ENCODE assay signal across 13 cellular contexts in genomic region chr16:53224932-53225533, GRCh38.
DNase-seq lines count a peak whose midpoint lies in the region; ATAC-seq, FAIRE-seq and TF ChIP-seq lines count a peak whose summit lies in the region.
"Had no signal": no experiment of that assay in that cellular context is flagged by ENCODE, and none has a peak within 500 bp of the region (broad histone marks: within the 10 kb centered on the region; RNA-seq: fewer than 3 reads in every experiment).

No MANE protein-coding gene starts in this region.

- no peak for TF ChIP-seq POLR2A in body of pancreas (IDR thresholded peaks at IDR 0.05)

- peak; percentile 51 for FAIRE-seq in RCC 7860 (lab: Jason Lieb, UNC)

- H3K9me3 ChIP-seq in cardiac muscle cell (ENCODE audit: low read depth), result no peaks in the 10 kb centered on the region
- H3K9me3 ChIP-seq in right cardiac atrium (ENCODE audit: control insufficient read depth, low read length), result no peaks in the 10 kb centered on the region
- H3K9me3 ChIP-seq in body of pancreas, result no peaks in the 10 kb centered on the region
- H3K9me3 ChIP-seq: prostate gland had no signal

- 55% methylated on average over 2 of the region's 2 CpGs for WGBS in right cardiac atrium
- 75 to 88% methylated on average over 2 of the region's 2 CpGs for WGBS in body of pancreas, 2 donors

- H3K36me3 Mint-ChIP-seq in type B pancreatic cell, result peaks cover 6% of the 10 kb centered on the region

- H3K4me1 ChIP-seq in cardiac muscle cell (ENCODE audit: low read depth) (peaks cover 5% of the 10 kb centered on the region), right cardiac atrium (ENCODE audit: control insufficient read depth, insufficient read depth, low read length) (peaks cover 5% of the 10 kb centered on the region), body of pancreas (peaks cover 20% of the 10 kb centered on the region)
- H3K4me1 ChIP-seq: prostate gland had no signal

- H3K27ac ChIP-seq in cardiac muscle cell, result peak overlapping the region; percentile 45
- no peak overlapping the region for H3K27ac ChIP-seq in right cardiac atrium (ENCODE audit: low read length)
- no peak overlapping the region for H3K27ac ChIP-seq in body of pancreas
- H3K27ac ChIP-seq: prostate gland, SK-N-MC had no signal

- TF ChIP-seq CTCF in cardiac muscle cell (IDR thresholded peaks at IDR 0.05; ENCODE audit: low read depth, low read length) (no peak), fibroblast of villous mesenchyme (IDR thresholded peaks at IDR 0.05; ENCODE audit: insufficient read depth, low read depth, low read length) (no peak), type B pancreatic cell (conservative IDR thresholded peaks at IDR 0.05) (no peak), body of pancreas (IDR thresholded peaks at IDR 0.05) (no peak)

- no peaks in the 10 kb centered on the region for H3K27me3 Mint-ChIP-seq in type B pancreatic cell
- H3K27me3 Mint-ChIP-seq: activated naive CD8-positive, alpha-beta T cell had no signal

- H3K9me3 Mint-ChIP-seq in type B pancreatic cell, result no peaks in the 10 kb centered on the region

- no peak for ATAC-seq in right cardiac atrium
- no peak for ATAC-seq in body of pancreas

- H3K4me3 ChIP-seq in cardiac muscle cell, result no peak overlapping the region
- H3K4me3 ChIP-seq in right cardiac atrium (ENCODE audit: low read length), result no peak overlapping the region
- no peak overlapping the region for H3K4me3 ChIP-seq in fibroblast of villous mesenchyme (ENCODE audit: low read depth, low read length)
- H3K4me3 ChIP-seq in body of pancreas, result no peak overlapping the region
- H3K4me3 ChIP-seq: prostate gland, SK-N-MC had no signal

- peak overlapping the region; percentile 32 for H3K27ac Mint-ChIP-seq in type B pancreatic cell
- H3K27ac Mint-ChIP-seq: activated naive CD8-positive, alpha-beta T cell had no signal

- H3K27me3 ChIP-seq in cardiac muscle cell (no peaks in the 10 kb centered on the region), right cardiac atrium (ENCODE audit: control insufficient read depth, insufficient read depth) (no peaks in the 10 kb centered on the region), body of pancreas (no peaks in the 10 kb centered on the region)

- no peak overlapping the region for H3K4me3 Mint-ChIP-seq in type B pancreatic cell
- H3K4me3 Mint-ChIP-seq: activated naive CD8-positive, alpha-beta T cell had no signal

- DNase-seq in cardiac muscle cell (ENCODE audit: low read depth in 1 of 2, low spot score in 1 of 2), result no peak
- DNase-seq in right cardiac atrium, result no peak
- peak; percentile 36 for DNase-seq in RCC 7860 (ENCODE audit: low spot score)
- peak; percentile 24 for DNase-seq in fibroblast of villous mesenchyme (ENCODE audit: low read depth)
- DNase-seq in type B pancreatic cell (ENCODE audit: extremely low spot score, unreplicated experiment), result no peak
- DNase-seq in stimulated activated CD4-positive, alpha-beta T cell treated with anti-CD3 and anti-CD28 coated beads, Interleukin-2, amount 100 ng/mL, for 48 hours, result no peak
- DNase-seq in body of pancreas, result no peak
- DNase-seq in stimulated activated naive CD4-positive, alpha-beta T cell (lab: John Stamatoyannopoulos, UW), result no peak
- DNase-seq: activated CD4-positive, alpha-beta T cell treated with anti-CD3 and anti-CD28 coated beads, Interleukin-2, amount 50 U/mL, for 4 hours; NCI-H2081 treated with DMSO at 0.1 percent for 48 hours had no signal

- intact Hi-C loops in right cardiac atrium (cut with DNase I), result no loop called here
- intact Hi-C loops in body of pancreas (cut with DNase I), result no loop called here

- no peaks in the 10 kb centered on the region for H3K4me1 Mint-ChIP-seq in type B pancreatic cell (ENCODE audit: unreplicated experiment)

- peaks cover 73% of the 10 kb centered on the region for H3K36me3 ChIP-seq in cardiac muscle cell
- peaks cover 5 to 16% of the 10 kb centered on the region in 2 donors for H3K36me3 ChIP-seq in body of pancreas (replicated peaks in 1 of 2; ENCODE audit: insufficient read depth in 1 of 2, low read depth in 2 of 2)
- H3K36me3 ChIP-seq: prostate gland had no signal

Comparison
In these comparisons a context has a peak if more than half of its experiments do, and no peak if none do; other contexts are left out.
1. DNase-seq: peak in RCC 7860 (single experiment) and fibroblast of villous mesenchyme (single experiment); none in cardiac muscle cell (0 of 2), right cardiac atrium (0 of 3), type B pancreatic cell (single experiment), stimulated activated CD4-positive, alpha-beta T cell treated with anti-CD3 and anti-CD28 coated beads, Interleukin-2, amount 100 ng/mL, for 48 hours (0 of 2), body of pancreas (0 of 4) and stimulated activated naive CD4-positive, alpha-beta T cell (0 of 6).